Comparison of ENCODE assay signal across 8 cellular contexts in the genomic region with DNA sequence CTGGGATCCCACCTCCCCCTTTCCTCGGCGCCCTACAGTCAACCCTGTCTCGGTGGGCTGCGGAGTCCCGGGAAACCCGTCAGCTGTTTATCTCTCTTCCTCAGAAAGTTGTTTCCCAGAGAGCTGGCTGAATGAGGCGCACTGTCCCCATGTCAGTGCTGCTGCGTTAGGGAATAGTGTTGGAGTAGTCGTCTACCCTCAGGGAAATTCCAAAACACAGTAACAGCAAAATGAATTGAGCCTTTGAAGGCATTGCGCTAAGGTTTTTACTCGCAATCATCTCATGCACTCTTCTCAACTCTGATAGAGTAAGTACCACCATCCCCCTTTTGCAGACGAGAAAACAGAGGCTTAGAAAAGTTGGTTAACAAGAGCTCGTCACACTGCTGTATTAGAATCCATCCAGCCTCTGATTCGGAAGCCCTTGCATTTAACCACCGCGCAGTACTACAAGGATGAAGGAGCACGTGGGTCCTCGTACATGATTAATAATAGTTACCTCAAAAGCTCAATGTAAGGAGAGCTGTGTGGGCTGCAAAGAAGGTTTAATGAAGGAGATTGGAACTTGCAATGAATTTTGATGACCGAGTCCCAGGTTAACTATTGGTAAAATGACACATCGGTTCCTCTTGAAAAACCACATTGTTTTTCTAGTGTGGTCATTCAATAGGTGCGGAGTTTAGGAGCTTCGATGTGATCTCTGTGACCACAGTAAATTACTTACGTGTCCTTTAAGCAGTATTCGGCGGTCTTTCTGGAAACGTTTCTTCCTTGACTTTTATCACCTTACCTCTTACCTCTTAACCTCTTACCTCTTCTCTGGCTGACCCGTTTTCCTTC. TPM values are rescaled to one million over a fixed set of nuclear protein-coding genes. Genes with fewer than 3 reads are reported as not detected.
DNase-seq lines count a peak whose midpoint lies in the region; ATAC-seq and TF ChIP-seq lines count a peak whose summit lies in the region.

No MANE protein-coding gene starts in this region.

- 1% methylated on average over 25 of the region's 27 CpGs for WGBS in right lobe of liver (ENCODE audit: insufficient coverage, low coverage, low lambda C conversion rate, missing lambda C conversion rate)

- DNase-seq in Right ventricle myocardium superior, result no peak
- no peak for DNase-seq in Right ventricle myocardium inferior (ENCODE audit: missing footprints)
- no peak for DNase-seq in RWPE2 (ENCODE audit: low spot score)
- DNase-seq in chondrocyte (ENCODE audit: low spot score), result no peak
- DNase-seq in right lobe of liver, result no peak
- peak in 6 of 49 donors; percentile 1 to 35 (median 3) for DNase-seq in substantia nigra (lab: John Stamatoyannopoulos, UW)

- no peaks in the 10 kb centered on the region for H3K9me3 Mint-ChIP-seq in chondrocyte (ENCODE audit: low read depth)

- ATAC-seq in Right ventricle myocardium superior (ENCODE audit: poor library complexity) (peak; percentile 8), Right ventricle myocardium inferior (no peak), HG02852 (IDR thresholded peaks at IDR 0.05; ENCODE audit: unreplicated experiment) (peak; percentile 17), RWPE2 (ENCODE audit: low read depth) (peak; percentile 23), right lobe of liver (peak in 3 of 4 donors; percentile 20 to 34 (median 34)), HG03469 (IDR thresholded peaks at IDR 0.05; ENCODE audit: unreplicated experiment) (no peak)

- H3K36me3 ChIP-seq in RWPE2 (ENCODE audit: low read depth) (no peaks in the 10 kb centered on the region), right lobe of liver (no peaks in the 10 kb centered on the region)

- peak overlapping the region; percentile 94 for H3K27ac Mint-ChIP-seq in chondrocyte (ENCODE audit: unreplicated experiment)

- H3K4me3 ChIP-seq in RWPE2 (ENCODE audit: severe bottlenecking), result peak overlapping the region; percentile 87
- H3K4me3 ChIP-seq in right lobe of liver, result peak overlapping the region; percentile 58 to 93 (median 82)

- intact Hi-C loops in Right ventricle myocardium superior (cut with DNase I), result no loop called here
- intact Hi-C loops in Right ventricle myocardium inferior (cut with DNase I), result loop anchor here (5.0 kb wide), 1 partner anchor 402 kb away; the partner anchor contains the start of genes SWT1 and TRMT1L
- intact Hi-C loops in right lobe of liver (cut with DNase I), result no loop called here

- H3K9me3 ChIP-seq in RWPE2 (ENCODE audit: severe bottlenecking) (no peaks in the 10 kb centered on the region), right lobe of liver (no peaks in the 10 kb centered on the region)

- H3K27me3 ChIP-seq in RWPE2 (ENCODE audit: insufficient read depth, poor library complexity, severe bottlenecking) (no peaks in the 10 kb centered on the region), right lobe of liver (no peaks in the 10 kb centered on the region)

- no peaks in the 10 kb centered on the region for H3K36me3 Mint-ChIP-seq in chondrocyte (ENCODE audit: low read depth)

- H3K4me3 Mint-ChIP-seq in chondrocyte (ENCODE audit: unreplicated experiment), result peak overlapping the region; percentile 95

- H3K4me1 Mint-ChIP-seq in chondrocyte (ENCODE audit: low read depth), result peaks cover 29% of the 10 kb centered on the region

- no peaks in the 10 kb centered on the region for H3K27me3 Mint-ChIP-seq in chondrocyte (ENCODE audit: low read depth)

- TF ChIP-seq POLR2A in right lobe of liver (IDR thresholded peaks at IDR 0.05), result no peak

- H3K27ac ChIP-seq in RWPE2 (ENCODE audit: poor library complexity, severe bottlenecking) (peak overlapping the region; percentile 46), right lobe of liver (peak overlapping the region; percentile 67 to 79 (median 75)), substantia nigra (ENCODE audit: low read depth, low read length, poor library complexity, severe bottlenecking) (peak overlapping the region; percentile 81)

- H3K4me1 ChIP-seq in RWPE2 (ENCODE audit: insufficient read depth, poor library complexity, severe bottlenecking) (peaks cover 5% of the 10 kb centered on the region), right lobe of liver (peaks cover 0 to 35% (median 8%) of the 10 kb centered on the region in 4 donors)

- TF ChIP-seq CTCF in RWPE2 (IDR thresholded peaks at IDR 0.05; ENCODE audit: poor library complexity, severe bottlenecking), result no peak
- no peak for TF ChIP-seq CTCF in chondrocyte (IDR thresholded peaks at IDR 0.05)
- no peak for TF ChIP-seq CTCF in right lobe of liver (IDR thresholded peaks at IDR 0.05)

RNA-seq across cellular contexts. Expression of gene EDEM3, which starts 0.8 kb away (rescaled TPM):
- total RNA-seq in Right ventricle myocardium superior (17.8 TPM), Right ventricle myocardium inferior (15.3 TPM), chondrocyte (31.6 to 43.1 TPM (median 41.7 TPM) in 3 replicates), right lobe of liver (10 to 100 TPM; 18.5 to 36.4 (median 31.0) TPM)

Comparison
In these comparisons a context has a peak if more than half of its experiments do, and no peak if none do; other contexts are left out.
1. ATAC-seq: peak in Right ventricle myocardium superior (single experiment), HG02852 (single experiment), RWPE2 (single experiment) and right lobe of liver (3 of 4); none in Right ventricle myocardium inferior (single experiment) and HG03469 (single experiment).
2. Peak in every context shown above with its lines, with median percentiles within 50 percentile points of each other: H3K27ac ChIP-seq.